Comparison of ENCODE assay signal across 11 cellular contexts in the genomic region with DNA sequence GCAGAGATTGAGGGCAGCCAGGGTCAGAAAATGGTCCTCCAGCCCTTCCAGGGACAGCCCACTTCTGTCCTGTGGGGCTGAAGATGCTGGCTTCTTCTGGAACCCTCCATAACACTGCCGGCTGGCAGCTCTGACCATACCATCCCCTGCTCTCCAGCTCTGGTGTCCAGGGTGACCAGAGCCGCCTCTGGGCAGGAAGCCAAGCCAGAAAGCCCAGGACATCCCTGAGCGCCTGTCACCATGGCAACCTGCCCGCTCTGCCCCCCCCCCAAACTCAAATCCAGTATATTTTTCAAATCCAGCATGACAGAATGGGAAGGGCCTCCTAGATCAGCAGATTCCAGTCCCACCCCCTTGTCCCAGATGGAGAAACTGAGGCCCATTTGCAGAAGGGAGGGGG. TPM values are rescaled to one million over a fixed set of nuclear protein-coding genes. Genes with fewer than 3 reads are reported as not detected.
DNase-seq lines count a peak whose midpoint lies in the region; TF ChIP-seq lines count a peak whose summit lies in the region.
"Had no signal": no experiment of that assay in that cellular context is flagged by ENCODE, and none has a peak within 500 bp of the region (broad histone marks: within the 10 kb centered on the region; RNA-seq: fewer than 3 reads in every experiment).

No MANE protein-coding gene starts in this region.

- H3K27me3 ChIP-seq in transverse colon, result peaks cover 31% of the 10 kb centered on the region

- TF ChIP-seq POLR2A in transverse colon (IDR thresholded peaks at IDR 0.05), result no peak

- no peak for TF ChIP-seq EP300 in transverse colon (IDR thresholded peaks at IDR 0.05; ENCODE audit: low read depth)

- peak overlapping the region in 2 of 4 donors; percentile 24 to 36 for H3K4me3 ChIP-seq in transverse colon

- H3K9me3 ChIP-seq in transverse colon, result no peaks in the 10 kb centered on the region

- peaks cover 0 to 30% (median 15%) of the 10 kb centered on the region in 4 donors for H3K4me1 ChIP-seq in transverse colon

- peak; percentile 74 for DNase-seq in COR-L47 (lab: John Stamatoyannopoulos, UW)
- DNase-seq in NCI-H69 (lab: John Stamatoyannopoulos, UW), result peak; percentile 60
- peak; percentile 51 for DNase-seq in globus pallidus (ENCODE audit: low spot score)
- peak; percentile 48 for DNase-seq in renal cortical epithelial cell (ENCODE audit: low read depth)
- DNase-seq in HuH-7 (ENCODE audit: low spot score), result no peak
- no peak for DNase-seq in transverse colon
- DNase-seq in OCI-M1 (lab: John Stamatoyannopoulos, UW), result no peak
- no peak for DNase-seq in activated naive CD4-positive, alpha-beta T cell treated with anti-CD3 and anti-CD28 coated beads, Interleukin-2, amount 50 U/mL, for 16 hours
- DNase-seq: islet precursor cell had no signal

- H3K27ac ChIP-seq in transverse colon, result no peak overlapping the region

- in situ Hi-C loops in transverse colon (cut with MboI; ENCODE audit: low pct_ligation_motif_present in 1 of 4, low pct_unique_long_range_greater_than_20kb in 1 of 4, low sequenced_read_pairs in 3 of 4), result loop anchor here (25.0 kb wide), 4 partner anchors 162 to 662 kb away; a partner anchor contains a TSS

- intact Hi-C loops in transverse colon (cut with DNase I; ENCODE audit: low total_unique reads), result loop anchor here (5.0 to 10.0 kb wide), 2 partner anchors 164 to 622 kb away; a partner anchor contains a TSS

- WGBS in transverse colon (ENCODE audit: low coverage in 1 of 2), 2 donors, result 42% methylated on average over 4 of the region's 4 CpGs; no CpG with 5 or more reads in 1 of the 2 donors

- H3K36me3 ChIP-seq in transverse colon, result no peaks in the 10 kb centered on the region

- TF ChIP-seq CTCF in transverse colon (IDR thresholded peaks at IDR 0.05), result no peak

RNA-seq across cellular contexts. Expression of a gene that starts 0.4 kb away (rescaled TPM):
- total RNA-seq in renal cortical epithelial cell, result 0.25 and 0.35 TPM in 2 replicates
- total RNA-seq in transverse colon, result not detected
- total RNA-seq: activated T-helper 2 cell treated with anti-CD3 and anti-CD28 coated beads, Interferon-gamma antibody, Interleukin-2, Interleukin-4, amounts not matched to agents 10 μg/mL and 5 μg/mL and 100 μg/mL, durations not matched to agents 14 hours and 24 hours and 36 hours had no signal

RNA-seq across cellular contexts. Expression of a gene that starts 7.3 kb away (rescaled TPM):
- total RNA-seq in renal cortical epithelial cell, result 19.0 and 24.8 TPM in 2 replicates
- total RNA-seq in transverse colon, result 100 to 1,000 TPM in 2 of 4 donors, 10 to 100 TPM in 2; 67.5 to 212 (median 116) TPM

RNA-seq across cellular contexts. Expression of a gene that starts 16.9 kb away (rescaled TPM):
- total RNA-seq in renal cortical epithelial cell, result 0.17 TPM in 1 of 2 replicates, not detected in the other
- total RNA-seq in transverse colon, result under 1 TPM in 1 of 4 donors, not detected in 3; 0.14 TPM
- total RNA-seq: activated T-helper 2 cell treated with anti-CD3 and anti-CD28 coated beads, Interferon-gamma antibody, Interleukin-2, Interleukin-4, amounts not matched to agents 10 μg/mL and 5 μg/mL and 100 μg/mL, durations not matched to agents 14 hours and 24 hours and 36 hours; endothelial cell of umbilical vein had no signal

Comparison
In these comparisons a context has a peak if more than half of its experiments do, and no peak if none do; other contexts are left out.
1. DNase-seq: peak in COR-L47 (single experiment), NCI-H69 (single experiment), globus pallidus (single experiment) and renal cortical epithelial cell (single experiment); none in HuH-7 (single experiment), transverse colon (single experiment), OCI-M1 (single experiment) and activated naive CD4-positive, alpha-beta T cell treated with anti-CD3 and anti-CD28 coated beads, Interleukin-2, amount 50 U/mL, for 16 hours (single experiment).